Comparison of ENCODE assay signal across 8 cellular contexts in genomic region chr12:108858399-108859074, GRCh38. TPM values are rescaled to one million over a fixed set of nuclear protein-coding genes. Genes with fewer than 3 reads are reported as not detected.
DNase-seq lines count a peak whose midpoint lies in the region; ATAC-seq, FAIRE-seq and TF ChIP-seq lines count a peak whose summit lies in the region.

No MANE protein-coding gene starts in this region.

- FAIRE-seq in GM12878 (lab: Jason Lieb, UNC), result no peak
- FAIRE-seq in HTR-8/SVneo (lab: Jason Lieb, UNC), result no peak

- no peak for TF ChIP-seq RAD21 in GM12878 (IDR thresholded peaks at IDR 0.05; ENCODE audit: insufficient read depth, low read depth, low read length)

- CTCF ChIA-PET in GM12878 (lab: Yijun Ruan, JAX), result interaction anchor here (0.6 to 1.9 kb wide), 16 partner anchors 9 to 288 kb away, joined by 3 to 7 read pairs (median 4); no protein-coding TSS in a partner anchor

- H3K4me2 ChIP-seq in GM12878 (ENCODE audit: control insufficient read depth, insufficient read depth), result peak overlapping the region; percentile 97

- no peak overlapping the region for H3K27ac ChIP-seq in cardiac muscle cell
- H3K27ac ChIP-seq in GM12878 (ENCODE audit: control insufficient read depth, insufficient read depth), result peak overlapping the region; percentile 78
- H3K27ac ChIP-seq in mesodermal cell (ENCODE audit: low read depth, low read length, severe bottlenecking), result no peak overlapping the region
- H3K27ac ChIP-seq in upper lobe of right lung, result peak overlapping the region; percentile 89

- SMC1A ChIA-PET in GM12878 (lab: Charles Lee; ENCODE audit: uncharacterized antibody, unreplicated experiment), result interaction anchor here (0.9 to 2.3 kb wide), 14 partner anchors 9 to 289 kb away, joined by 3 to 9 read pairs (median 4); partner anchors contain the start of gene ALKBH2

- H3K36me3 ChIP-seq in cardiac muscle cell (no peaks in the 10 kb centered on the region), GM12878 (ENCODE audit: control insufficient read depth in 2 of 2, insufficient read depth in 2 of 2, low read length in 1 of 2) (no peaks in the 10 kb centered on the region), mesodermal cell (ENCODE audit: control insufficient read depth, insufficient read depth, low read length) (peaks cover 18% of the 10 kb centered on the region), upper lobe of right lung (no peaks in the 10 kb centered on the region)

- H2AFZ ChIP-seq in GM12878 (ENCODE audit: control insufficient read depth, low read depth, low read length), result peak overlapping the region; percentile 42

- RAD21 ChIA-PET in GM12878 (lab: Charles Lee; ENCODE audit: unreplicated experiment), result interaction anchor here (0.7 to 4.7 kb wide), 8 partner anchors 8 to 241 kb away, joined by 3 to 18 read pairs (median 7); no protein-coding TSS in a partner anchor

- intact Hi-C loops in Right ventricle myocardium inferior (cut with DNase I) (loop anchor here (10.0 kb wide), 1 partner anchor 236 kb away; the partner anchor contains the start of genes ALKBH2 and UNG), GM12878 (cut with micrococcal nuclease; ENCODE audit: unreplicated experiment) (no loop called here), upper lobe of right lung (cut with DNase I) (no loop called here)

- no TSS peak for BruUV-seq in GM12878 (replicated peaks; lab: Mats Ljungman, UMichigan)

- H3K9me3 ChIP-seq in cardiac muscle cell (ENCODE audit: low read depth), result no peaks in the 10 kb centered on the region
- no peaks in the 10 kb centered on the region; the same call in 2 of the 3 replicates for H3K9me3 ChIP-seq in GM12878 (replicated peaks; ENCODE audit: control insufficient read depth, insufficient read depth, low read length)
- H3K9me3 ChIP-seq in mesodermal cell (ENCODE audit: control insufficient read depth, low read length), result no peaks in the 10 kb centered on the region
- no peaks in the 10 kb centered on the region for H3K9me3 ChIP-seq in upper lobe of right lung

- no peak for TF ChIP-seq CTCF in cardiac muscle cell (IDR thresholded peaks at IDR 0.05; ENCODE audit: low read depth, low read length)
- no peak for TF ChIP-seq CTCF in GM12878 (IDR thresholded peaks at IDR 0.05 in 2 of 3, conservative IDR thresholded peaks at IDR 0.05 in 1 of 3; ENCODE audit: control insufficient read depth in 2 of 3, extremely low read depth in 1 of 3, insufficient read depth in 1 of 3, low read depth in 3 of 3, low read length in 3 of 3)
- no peak for TF ChIP-seq CTCF in upper lobe of right lung (IDR thresholded peaks at IDR 0.05)

- H3K27me3 ChIP-seq in cardiac muscle cell (no peaks in the 10 kb centered on the region), GM12878 (replicated peaks in 1 of 2; ENCODE audit: control insufficient read depth in 2 of 2, insufficient read depth in 2 of 2, low read length in 1 of 2) (no peaks in the 10 kb centered on the region), upper lobe of right lung (no peaks in the 10 kb centered on the region)

- peaks cover 41% of the 10 kb centered on the region for H3K79me2 ChIP-seq in GM12878 (ENCODE audit: control insufficient read depth, insufficient read depth, low read length)

- TF ChIP-seq EP300 in GM12878 (IDR thresholded peaks at IDR 0.05; ENCODE audit: borderline replicate concordance in 1 of 2, control insufficient read depth in 1 of 2, low read depth in 2 of 2, low read length in 2 of 2), result no peak

- in situ Hi-C loops in GM12878 (cut with MboI), result no loop called here

- peak overlapping the region; percentile 81 for H3K9ac ChIP-seq in GM12878 (ENCODE audit: control insufficient read depth, insufficient read depth, low read length)

- DNase-seq in cardiac muscle cell (ENCODE audit: low read depth in 1 of 2, low spot score in 1 of 2) (peak in 1 of 2 donors; percentile 63), Right ventricle myocardium inferior (ENCODE audit: missing footprints) (no peak), GM12878 (ENCODE audit: low read depth, low spot score) (no peak), upper lobe of right lung (no peak), HTR-8/SVneo (ENCODE audit: insufficient read length, low spot score) (no peak), iPS-NIHi7 (ENCODE audit: extremely low spot score) (no peak), T1000 (lab: John Stamatoyannopoulos, UW) (no peak)

- ATAC-seq in Right ventricle myocardium inferior (no peak), GM12878 (no peak), upper lobe of right lung (no peak)

- 0 out of 2 replicates have a peak, but pooled peaks have one; percentile 21 for TF ChIP-seq POLR2A in GM12878 (IDR thresholded peaks at IDR 0.05; ENCODE audit: low read depth, low read length)

- H3K4me1 ChIP-seq in cardiac muscle cell (ENCODE audit: low read depth) (peaks cover 15% of the 10 kb centered on the region), GM12878 (ENCODE audit: control insufficient read depth, insufficient read depth, low read length) (peaks cover 50% of the 10 kb centered on the region), mesodermal cell (ENCODE audit: control insufficient read depth, insufficient read depth, low read length, poor library complexity, severe bottlenecking) (peaks cover 20% of the 10 kb centered on the region), upper lobe of right lung (peaks cover 40% of the 10 kb centered on the region)

- H3K4me3 ChIP-seq in cardiac muscle cell, result peak overlapping the region; percentile 58
- H3K4me3 ChIP-seq in GM12878, result peak overlapping the region; percentile 78
- H3K4me3 ChIP-seq in mesodermal cell (ENCODE audit: extremely low read depth, insufficient read depth, low read length, poor library complexity, severe bottlenecking), result peak overlapping the region; percentile 32
- H3K4me3 ChIP-seq in upper lobe of right lung, result peak overlapping the region; percentile 62

- 7% methylated on average over 16 of the region's 16 CpGs for WGBS in GM12878 (ENCODE audit: insufficient coverage, insufficient replicate concordance, low lambda C conversion rate, missing lambda C conversion rate)
- 8 to 16% methylated on average over 7 to 11 of the region's 16 CpGs for WGBS in mesodermal cell (ENCODE audit: insufficient coverage in 2 of 2), 2 experiments

- POLR2A ChIA-PET in GM12878 (lab: Charles Lee), result interaction anchor here (0.6 to 5.6 kb wide), 8 partner anchors 9 to 1575 kb away, joined by 3 to 30 read pairs (median 5); no protein-coding TSS in a partner anchor

- H4K20me1 ChIP-seq in GM12878 (ENCODE audit: control insufficient read depth, insufficient read depth), result no peaks in the 10 kb centered on the region

TF ChIP-seq in GM12878, 131 proteins besides CTCF, POLR2A, EP300 and RAD21 (continues in another document):
- TF ChIP-seq HDAC2 (IDR thresholded peaks at IDR 0.05) (no peak), CBX3 (IDR thresholded peaks at IDR 0.05; ENCODE audit: borderline replicate concordance, low read depth) (no peak), GATAD2B (conservative IDR thresholded peaks at IDR 0.05; ENCODE audit: low read depth) (no peak), EED (IDR thresholded peaks at IDR 0.05; ENCODE audit: low read depth) (peak; percentile 40; the same call in 1 of the 2 replicates), POLR2AphosphoS5 (IDR thresholded peaks at IDR 0.05; ENCODE audit: low read length) (0 out of 2 replicates have a peak, but pooled peaks have one; percentile 5), ZNF384 (IDR thresholded peaks at IDR 0.05; ENCODE audit: borderline replicate concordance, low read depth, low read length) (no peak)

RNA-seq across cellular contexts. Expression of gene SSH1, which starts 1.2 kb away (rescaled TPM):
- total RNA-seq in cardiac muscle cell (15.9 and 26.1 TPM in 2 replicates), Right ventricle myocardium inferior (30.1 TPM), GM12878 (2014; rRNA removed) (7.1 and 7.2 TPM in 2 replicates), GM12878 (2014; rRNA removed; fragmentation: Illumina TruSeq; extraction: Trizol) (5.6 and 7.3 TPM in 2 replicates), GM12878 (2021) (28.6 and 29.9 TPM in 2 replicates), upper lobe of right lung (46.0 TPM)
- polyA plus RNA-seq in cardiac muscle cell (17.7 and 19.1 TPM in 2 replicates), GM12878 (2011; rRNA removed) (17.7 and 23.7 TPM in 2 replicates), GM12878 (2014; fragmentation: Illumina TruSeq; extraction: Trizol) (10.6 and 10.8 TPM in 2 replicates), GM12878 (2014; fragmentation: Nextera tagmentation; extraction: Ambion mirVana) (1 to 10 TPM; 1.5 to 1.6 TPM), GM12878 (2014; rRNA removed) (11.8 and 12.4 TPM in 2 replicates), GM12878 (2016; fragmentation: Nextera tagmentation; extraction: Ambion mirVana) (10 to 100 TPM; 12.1 to 12.7 TPM)
- 94.7 and 103 TPM in 2 replicates for total RNA-seq in GM12878 (2013; cell fraction: nucleolus; rRNA removed)
- polyA plus RNA-seq in GM12878 (2011; ENCODE audit: low read depth), result 5.3 TPM
- 20.9 and 21.1 TPM in 2 replicates for polyA plus RNA-seq in GM12878 (2011; cell fraction: cytosol; rRNA removed)
- polyA plus RNA-seq in GM12878 (2011; cell fraction: nucleus; rRNA removed), result 27.3 and 35.4 TPM in 2 replicates
- 10.0 and 10.9 TPM in 2 replicates for polyA plus RNA-seq in GM12878 (2012)
- 33.6 and 36.7 TPM in 2 replicates for polyA minus RNA-seq in GM12878 (2011; rRNA and poly(A)+ RNA removed)
- polyA minus RNA-seq in GM12878 (2011; cell fraction: cytosol; rRNA and poly(A)+ RNA removed), result 11.8 and 12.2 TPM in 2 replicates
- polyA minus RNA-seq in GM12878 (2011; cell fraction: nucleus; rRNA and poly(A)+ RNA removed), result 15.5 and 33.2 TPM in 2 replicates
- polyA plus RNA-seq in mesodermal cell (2013, experiment 1 of 2), result 39.1 TPM
- polyA plus RNA-seq in mesodermal cell (2013, experiment 2 of 2), result 31.0 TPM

RNA-seq across cellular contexts. Expression of gene DAO, which starts 21.4 kb away (rescaled TPM):
- not detected in 2 replicates for total RNA-seq in cardiac muscle cell
- 0.72 TPM in 1 of 2 replicates, not detected in the other for polyA plus RNA-seq in cardiac muscle cell
- not detected for total RNA-seq in Right ventricle myocardium inferior
- not detected in 2 replicates for total RNA-seq in GM12878 (2013; cell fraction: nucleolus; rRNA removed)
- total RNA-seq in GM12878 (2014; rRNA removed), result not detected in 2 replicates
- total RNA-seq in GM12878 (2014; rRNA removed; fragmentation: Illumina TruSeq; extraction: Trizol), result not detected in 2 replicates
- total RNA-seq in GM12878 (2021), result not detected in 2 replicates
- not detected for polyA plus RNA-seq in GM12878 (2011; ENCODE audit: low read depth)
- 0.15 TPM in 1 of 2 replicates, not detected in the other for polyA plus RNA-seq in GM12878 (2011; rRNA removed)
- polyA plus RNA-seq in GM12878 (2011; cell fraction: cytosol; rRNA removed), result not detected in 2 replicates
- polyA plus RNA-seq in GM12878 (2011; cell fraction: nucleus; rRNA removed), result 0.23 and 0.30 TPM in 2 replicates
- polyA plus RNA-seq in GM12878 (2012), result not detected in 2 replicates
- not detected in 2 replicates for polyA plus RNA-seq in GM12878 (2014; fragmentation: Illumina TruSeq; extraction: Trizol)
- not detected for polyA plus RNA-seq in GM12878 (2014; fragmentation: Nextera tagmentation; extraction: Ambion mirVana)
- not detected in 2 replicates for polyA plus RNA-seq in GM12878 (2014; rRNA removed)
- polyA plus RNA-seq in GM12878 (2016; fragmentation: Nextera tagmentation; extraction: Ambion mirVana), result not detected
- not detected in 2 replicates for polyA minus RNA-seq in GM12878 (2011; rRNA and poly(A)+ RNA removed)
- polyA minus RNA-seq in GM12878 (2011; cell fraction: cytosol; rRNA and poly(A)+ RNA removed), result not detected in 2 replicates
- polyA minus RNA-seq in GM12878 (2011; cell fraction: nucleus; rRNA and poly(A)+ RNA removed), result not detected in 2 replicates
- polyA plus RNA-seq in mesodermal cell (2013, experiment 1 of 2), result not detected
- not detected for polyA plus RNA-seq in mesodermal cell (2013, experiment 2 of 2)
- total RNA-seq in upper lobe of right lung, result 0.26 TPM

Comparison
In these comparisons a context has a peak if more than half of its experiments do, and no peak if none do; other contexts are left out.
1. H3K27ac ChIP-seq: peak in GM12878 (single experiment) and upper lobe of right lung (single experiment); none in cardiac muscle cell (single experiment) and mesodermal cell (single experiment).
2. Peak in every context shown above with its lines, with median percentiles within 50 percentile points of each other: H3K4me3 ChIP-seq.